18 cellular contexts compared by ENCODE assay signal in genomic region chr13:26183416-26183815, GRCh38. TPM values are rescaled to one million over a fixed set of nuclear protein-coding genes. Genes with fewer than 3 reads are reported as not detected.
DNase-seq lines count a peak whose midpoint lies in the region; ATAC-seq, FAIRE-seq and TF ChIP-seq lines count a peak whose summit lies in the region.
"Had no signal": no experiment of that assay in that cellular context is flagged by ENCODE, and none has a peak within 500 bp of the region (broad histone marks: within the 10 kb centered on the region; RNA-seq: fewer than 3 reads in every experiment).

No MANE protein-coding gene starts in this region.

- H3K27ac ChIP-seq in Karpas-422 (ENCODE audit: low read length) (no peak overlapping the region), GM12878 (ENCODE audit: control insufficient read depth, insufficient read depth) (no peak overlapping the region)
- H3K27ac ChIP-seq: GM23248 had no signal

- H3K36me3 Mint-ChIP-seq in endothelial cell (ENCODE audit: low read depth, unreplicated experiment) = no peaks in the 10 kb centered on the region

- TF ChIP-seq RAD21 in GM12878 (IDR thresholded peaks at IDR 0.05; ENCODE audit: insufficient read depth, low read depth, low read length) = no peak

- SMC1A ChIA-PET in GM12878 (lab: Charles Lee; ENCODE audit: uncharacterized antibody, unreplicated experiment) = interaction anchor here (1.1 to 1.2 kb wide), 2 partner anchors 313 to 515 kb away, joined by 3 to 4 read pairs; no protein-coding TSS in a partner anchor

- TF ChIP-seq CTCF in GM12878 (IDR thresholded peaks at IDR 0.05 in 2 of 3, conservative IDR thresholded peaks at IDR 0.05 in 1 of 3; ENCODE audit: control insufficient read depth in 2 of 3, extremely low read depth in 1 of 3, insufficient read depth in 1 of 3, low read depth in 3 of 3, low read length in 3 of 3) (no peak), endothelial cell (IDR thresholded peaks at IDR 0.05; ENCODE audit: unreplicated experiment) (no peak)

- H3K27me3 ChIP-seq in Karpas-422 (ENCODE audit: low read length) (no peaks in the 10 kb centered on the region), GM12878 (replicated peaks in 1 of 2; ENCODE audit: control insufficient read depth in 2 of 2, insufficient read depth in 2 of 2, low read length in 1 of 2) (no peaks in the 10 kb centered on the region)

- BruUV-seq in GM12878 (replicated peaks; lab: Mats Ljungman, UMichigan) = no TSS peak

- H3K4me1 ChIP-seq in Karpas-422 (ENCODE audit: low read length) (peaks cover 15% of the 10 kb centered on the region), GM12878 (ENCODE audit: control insufficient read depth, insufficient read depth, low read length) (peaks cover 9% of the 10 kb centered on the region)

- H3K27ac Mint-ChIP-seq in endothelial cell (ENCODE audit: unreplicated experiment) = no peak overlapping the region
- H3K27ac Mint-ChIP-seq: CD4-positive, alpha-beta memory T cell had no signal

- in situ Hi-C loops in GM12878 (cut with MboI) = loop anchor here (5.0 kb wide), 3 partner anchors 51 to 509 kb away; no protein-coding TSS in a partner anchor

- peaks cover 4% of the 10 kb centered on the region for H3K4me1 Mint-ChIP-seq in endothelial cell (ENCODE audit: unreplicated experiment)

- H3K9me3 Mint-ChIP-seq in endothelial cell (ENCODE audit: unreplicated experiment) = no peaks in the 10 kb centered on the region

- H3K9ac ChIP-seq in Karpas-422 (ENCODE audit: low read length) (no peak overlapping the region), GM12878 (ENCODE audit: control insufficient read depth, insufficient read depth, low read length) (no peak overlapping the region)
- H3K9ac ChIP-seq: GM23248 had no signal

- H3K36me3 ChIP-seq in Karpas-422 (ENCODE audit: insufficient read depth, low read length) = no peaks in the 10 kb centered on the region
- no peaks in the 10 kb centered on the region for H3K36me3 ChIP-seq in GM12878 (ENCODE audit: control insufficient read depth in 2 of 2, insufficient read depth in 2 of 2, low read length in 1 of 2)

- H3K4me2 ChIP-seq in Karpas-422 (ENCODE audit: low read depth, low read length, poor library complexity, severe bottlenecking) (no peak overlapping the region), GM12878 (ENCODE audit: control insufficient read depth, insufficient read depth) (no peak overlapping the region)

- RAD21 ChIA-PET in GM12878 (lab: Charles Lee; ENCODE audit: unreplicated experiment) = interaction anchor here (0.6 to 4.4 kb wide), 3 partner anchors 313 to 985 kb away, joined by 3 to 76 read pairs (median 4); no protein-coding TSS in a partner anchor

- CTCF ChIA-PET in GM12878 (lab: Yijun Ruan, JAX) = interaction anchor here (0.6 to 6.2 kb wide), 5 partner anchors 73 to 689 kb away, joined by 3 to 218 read pairs (median 9); no protein-coding TSS in a partner anchor

- H3K9me3 ChIP-seq in Karpas-422 (ENCODE audit: low read length) = no peaks in the 10 kb centered on the region
- H3K9me3 ChIP-seq in GM12878 (replicated peaks; ENCODE audit: control insufficient read depth, insufficient read depth, low read length) = no peaks in the 10 kb centered on the region

- H3K4me3 ChIP-seq in Karpas-422 (ENCODE audit: low read length) = no peak overlapping the region
- H3K4me3 ChIP-seq in GM12878 = no peak overlapping the region
- H3K4me3 ChIP-seq: GM23248 had no signal

- no peak for TF ChIP-seq EP300 in GM12878 (IDR thresholded peaks at IDR 0.05; ENCODE audit: borderline replicate concordance in 1 of 2, control insufficient read depth in 1 of 2, low read depth in 2 of 2, low read length in 2 of 2)

- no peaks in the 10 kb centered on the region for H3K9me2 ChIP-seq in Karpas-422 (replicated peaks; ENCODE audit: insufficient read depth, low read length)

- intact Hi-C loops in GM12878 (cut with micrococcal nuclease; ENCODE audit: unreplicated experiment) = loop anchor here (10.0 kb wide), 4 partner anchors 191 to 691 kb away; no protein-coding TSS in a partner anchor

- WGBS in GM12878 (ENCODE audit: insufficient coverage, insufficient replicate concordance, low lambda C conversion rate, missing lambda C conversion rate) = 51% methylated on average over 2 of the region's 2 CpGs

- no peaks in the 10 kb centered on the region for H3K79me2 ChIP-seq in Karpas-422 (ENCODE audit: low read length)
- no peaks in the 10 kb centered on the region for H3K79me2 ChIP-seq in GM12878 (ENCODE audit: control insufficient read depth, insufficient read depth, low read length)

- no peaks in the 10 kb centered on the region for H4K20me1 ChIP-seq in Karpas-422 (ENCODE audit: insufficient read depth, low read depth, low read length)
- no peaks in the 10 kb centered on the region for H4K20me1 ChIP-seq in GM12878 (ENCODE audit: control insufficient read depth, insufficient read depth)

- TF ChIP-seq POLR2A in GM12878 (IDR thresholded peaks at IDR 0.05; ENCODE audit: low read depth, low read length) = no peak

- ATAC-seq in GM12878 = no peak
- no peak for ATAC-seq in GM21576 (IDR thresholded peaks at IDR 0.05; ENCODE audit: unreplicated experiment)
- no peak for ATAC-seq in HG03025 (IDR thresholded peaks at IDR 0.05; ENCODE audit: low FRiP score, unreplicated experiment)
- ATAC-seq: HCT116 had no signal

- no peak overlapping the region for H3K4me3 Mint-ChIP-seq in endothelial cell (ENCODE audit: unreplicated experiment)
- H3K4me3 Mint-ChIP-seq: CD4-positive, alpha-beta memory T cell had no signal

- H2AFZ ChIP-seq in Karpas-422 (ENCODE audit: low read length) = no peak overlapping the region
- no peak overlapping the region for H2AFZ ChIP-seq in GM12878 (ENCODE audit: control insufficient read depth, low read depth, low read length)
- H2AFZ ChIP-seq: GM23248 had no signal

- DNase-seq in CD1c-positive myeloid dendritic cell (ENCODE audit: extremely low spot score) = peak; percentile 4
- DNase-seq in Karpas-422 = peak; percentile 49
- DNase-seq in NAMALWA (ENCODE audit: low spot score) = peak; percentile 46
- DNase-seq in GM12878 (ENCODE audit: low read depth, low spot score) = no peak
- DNase-seq in endothelial cell (ENCODE audit: low spot score) = no peak
- DNase-seq in NCI-H2081 (lab: John Stamatoyannopoulos, UW) = no peak
- DNase-seq: ACHN; C1 segment of cervical spinal cord; CD4-positive, alpha-beta memory T cell; DMS79; GDM1; GM23248; IMR-90 had no signal

- POLR2A ChIA-PET in GM12878 (lab: Charles Lee) = no interaction called here

- no peak for FAIRE-seq in GM12878 (lab: Jason Lieb, UNC)
- FAIRE-seq: GM18507, H54 had no signal

- no peaks in the 10 kb centered on the region for H3K27me3 Mint-ChIP-seq in endothelial cell (ENCODE audit: unreplicated experiment)
- H3K27me3 Mint-ChIP-seq: CD4-positive, alpha-beta memory T cell had no signal

TF ChIP-seq in GM12878, 131 proteins besides CTCF, POLR2A, EP300 and RAD21:
- TF ChIP-seq SPI1 (IDR thresholded peaks at IDR 0.05; ENCODE audit: borderline replicate concordance, insufficient read depth, low read depth, low read length) = peak; percentile 78
- TF ChIP-seq TCF7 (IDR thresholded peaks at IDR 0.05; ENCODE audit: borderline replicate concordance) = no peak

RNA-seq across cellular contexts. Expression of gene RNF6, which starts 38.7 kb away (rescaled TPM):
- total RNA-seq in Karpas-422 (2014; rRNA removed; shearing (Covaris generic); ENCODE audit: low replicate concordance) = 36.9 and 48.1 TPM in 2 replicates
- 31.2 and 34.8 TPM in 2 replicates for total RNA-seq in GM12878 (2013; cell fraction: nucleolus; rRNA removed)
- total RNA-seq in GM12878 (2014; rRNA removed) (28.6 and 32.2 TPM in 2 replicates), GM12878 (2014; rRNA removed; fragmentation: Illumina TruSeq; extraction: Trizol) (48.9 and 50.3 TPM in 2 replicates), GM12878 (2021) (31.3 and 32.4 TPM in 2 replicates), endothelial cell (ENCODE audit: unreplicated experiment) (20.2 TPM)
- polyA plus RNA-seq in GM12878 (2011; ENCODE audit: low read depth) = 19.1 TPM
- polyA plus RNA-seq in GM12878 (2011; rRNA removed) (36.3 and 53.6 TPM in 2 replicates), GM12878 (2014; fragmentation: Illumina TruSeq; extraction: Trizol) (40.3 and 54.0 TPM in 2 replicates), GM12878 (2014; fragmentation: Nextera tagmentation; extraction: Ambion mirVana) (10 to 100 TPM; 19.0 to 26.8 TPM), GM12878 (2014; rRNA removed) (24.5 and 25.5 TPM in 2 replicates), GM12878 (2016; fragmentation: Nextera tagmentation; extraction: Ambion mirVana) (10 to 100 TPM; 53.0 to 54.0 TPM)
- polyA plus RNA-seq in GM12878 (2011; cell fraction: cytosol; rRNA removed) = 15.2 and 16.0 TPM in 2 replicates
- polyA plus RNA-seq in GM12878 (2011; cell fraction: nucleus; rRNA removed) = 22.7 and 25.2 TPM in 2 replicates
- polyA plus RNA-seq in GM12878 (2012) = 24.3 and 25.3 TPM in 2 replicates
- 39.4 and 50.1 TPM in 2 replicates for polyA minus RNA-seq in GM12878 (2011; rRNA and poly(A)+ RNA removed)
- 17.7 and 26.2 TPM in 2 replicates for polyA minus RNA-seq in GM12878 (2011; cell fraction: cytosol; rRNA and poly(A)+ RNA removed)
- 26.6 and 37.2 TPM in 2 replicates for polyA minus RNA-seq in GM12878 (2011; cell fraction: nucleus; rRNA and poly(A)+ RNA removed)

Comparison
In these comparisons a context has a peak if more than half of its experiments do, and no peak if none do; other contexts are left out.
1. DNase-seq: peak in CD1c-positive myeloid dendritic cell (single experiment), Karpas-422 (single experiment) and NAMALWA (single experiment); none in GM12878 (single experiment), endothelial cell (single experiment) and NCI-H2081 (0 of 2).